ENCODE assay signal across 19 cellular contexts in genomic region chr4:182968917-182969650, GRCh38. TPM values are rescaled to one million over a fixed set of nuclear protein-coding genes. Genes with fewer than 3 reads are reported as not detected.
A peak's percentile ranks its signal among the peaks of the same experiment; 100 is the strongest.
DNase-seq lines count a peak whose midpoint lies in the region; ATAC-seq, FAIRE-seq and TF ChIP-seq lines count a peak whose summit lies in the region.
"Had no signal": no experiment of that assay in that cellular context is flagged by ENCODE, and none has a peak within 500 bp of the region (broad histone marks: within the 10 kb centered on the region; RNA-seq: fewer than 3 reads in every experiment).

No MANE protein-coding gene starts in this region.

- 32 to 39% (median 35%) methylated on average over 11 of the region's 11 CpGs for WGBS in ovary, 3 donors

- no peak overlapping the region for H3K9ac ChIP-seq in keratinocyte (ENCODE audit: control insufficient read depth, extremely low read depth, insufficient read depth, low read length)
- H3K9ac ChIP-seq: KMS-11 had no signal

- no peak for TF ChIP-seq CTCF in keratinocyte (optimal IDR thresholded peaks at IDR 0.05 in 1 of 3, IDR thresholded peaks at IDR 0.05 in 1 of 3, conservative IDR thresholded peaks at IDR 0.05 in 1 of 3; ENCODE audit: extremely low read depth in 1 of 3, insufficient read depth in 2 of 3, low read length in 3 of 3)
- TF ChIP-seq CTCF in ovary (IDR thresholded peaks at IDR 0.05), result no peak

- H3K9me1 ChIP-seq in keratinocyte (ENCODE audit: control insufficient read depth, extremely low read depth, insufficient read depth, low read length), result no peaks in the 10 kb centered on the region

- H3K4me3 ChIP-seq in keratinocyte (ENCODE audit: control insufficient read depth in 2 of 3, extremely low read depth in 1 of 3, insufficient read depth in 2 of 3, low read depth in 1 of 3, low read length in 3 of 3) (no peak overlapping the region), ovary (no peak overlapping the region)
- H3K4me3 ChIP-seq: ascending aorta, testis had no signal

- peaks cover 5% of the 10 kb centered on the region for H3K4me1 ChIP-seq in keratinocyte (ENCODE audit: control insufficient read depth, extremely low read depth, insufficient read depth, low read length)
- no peaks in the 10 kb centered on the region for H3K4me1 ChIP-seq in ovary (ENCODE audit: insufficient read depth)
- H3K4me1 ChIP-seq: ascending aorta, testis had no signal

- H3K36me3 Mint-ChIP-seq in activated T-helper 17 cell treated with anti-CD3 and anti-CD28 coated beads, Interleukin-2, amount 50 U/mL, for 72 hours (ENCODE audit: low read depth), result no peaks in the 10 kb centered on the region
- H3K36me3 Mint-ChIP-seq: CD14-positive monocyte had no signal

- dilution Hi-C loops in keratinocyte (cut with MboI; ENCODE audit: extremely low pct_ligation_motif_present, low sequenced_read_pairs), result no loop called here

- H3K36me3 ChIP-seq in keratinocyte (ENCODE audit: control insufficient read depth in 2 of 2, extremely low read depth in 1 of 2, insufficient read depth in 2 of 2, low read length in 2 of 2) (no peaks in the 10 kb centered on the region), ovary (no peaks in the 10 kb centered on the region)
- H3K36me3 ChIP-seq: ascending aorta, neutrophil had no signal

- intact Hi-C loops in ovary (cut with DNase I), result no loop called here

- DNase-seq in DMS153 (lab: John Stamatoyannopoulos, UW), result peak; percentile 7
- no peak for DNase-seq in DMS153 treated with DMSO at 0.1 percent for 48 hours (lab: John Stamatoyannopoulos, UW; ENCODE audit: unreplicated experiment)
- DNase-seq in keratinocyte (ENCODE audit: low read depth, low spot score), result no peak
- DNase-seq in ovary, result no peak
- DNase-seq: activated CD4-positive, alpha-beta T cell treated with anti-CD3 and anti-CD28 coated beads, Interleukin-2, amount 50 U/mL, for 4 hours; dermis blood vessel endothelial cell; EL; mesenchymal stem cell; NCI-H2107; testis had no signal

- H3K27me3 Mint-ChIP-seq in activated T-helper 17 cell treated with anti-CD3 and anti-CD28 coated beads, Interleukin-2, amount 50 U/mL, for 72 hours, result peaks cover 53% of the 10 kb centered on the region

- no peaks in the 10 kb centered on the region for H3K4me1 Mint-ChIP-seq in activated T-helper 17 cell treated with anti-CD3 and anti-CD28 coated beads, Interleukin-2, amount 50 U/mL, for 72 hours

- H3K79me2 ChIP-seq in keratinocyte (ENCODE audit: control insufficient read depth, insufficient read depth, low read length), result no peaks in the 10 kb centered on the region

- TF ChIP-seq EP300 in ovary (IDR thresholded peaks at IDR 0.05), result no peak

- peaks cover 5% of the 10 kb centered on the region for H3K9me3 Mint-ChIP-seq in activated T-helper 17 cell treated with anti-CD3 and anti-CD28 coated beads, Interleukin-2, amount 50 U/mL, for 72 hours

- H4K20me1 ChIP-seq in keratinocyte (ENCODE audit: control insufficient read depth, extremely low read depth, insufficient read depth, low read length), result no peaks in the 10 kb centered on the region

- peak overlapping the region; percentile 66 for H2AFZ ChIP-seq in keratinocyte (ENCODE audit: control insufficient read depth, low read length)

- H3K9me3 ChIP-seq in keratinocyte (ENCODE audit: control insufficient read depth, low read depth, low read length) (no peaks in the 10 kb centered on the region), ovary (no peaks in the 10 kb centered on the region)
- H3K9me3 ChIP-seq: ascending aorta, neutrophil, testis had no signal

- H3K27ac ChIP-seq in keratinocyte (ENCODE audit: control insufficient read depth, insufficient read depth, low read length) (no peak overlapping the region), ovary (no peak overlapping the region)
- H3K27ac ChIP-seq: 22Rv1, ascending aorta, KMS-11, neutrophil, testis had no signal

- FAIRE-seq in keratinocyte (lab: Jason Lieb, UNC), result peak; percentile 85

- no peak overlapping the region for H3K27ac Mint-ChIP-seq in activated T-helper 17 cell treated with anti-CD3 and anti-CD28 coated beads, Interleukin-2, amount 50 U/mL, for 72 hours

- peak overlapping the region; percentile 40 for H3K4me2 ChIP-seq in keratinocyte (ENCODE audit: control insufficient read depth, extremely low read depth, insufficient read depth, low read depth, low read length)
- H3K4me2 ChIP-seq: KMS-11 had no signal

- H3K4me3 Mint-ChIP-seq in activated T-helper 17 cell treated with anti-CD3 and anti-CD28 coated beads, Interleukin-2, amount 50 U/mL, for 72 hours, result no peak overlapping the region

- H3K27me3 ChIP-seq in keratinocyte (ENCODE audit: control insufficient read depth, extremely low read depth, insufficient read depth, low read length) (no peaks in the 10 kb centered on the region), ovary (no peaks in the 10 kb centered on the region)
- H3K27me3 ChIP-seq: ascending aorta, testis had no signal

- ATAC-seq in GM21576 (IDR thresholded peaks at IDR 0.05; ENCODE audit: unreplicated experiment), result peak; percentile 57
- peak; percentile 48 for ATAC-seq in HG03342 (IDR thresholded peaks at IDR 0.05; ENCODE audit: unreplicated experiment)
- no peak for ATAC-seq in GM21447 (IDR thresholded peaks at IDR 0.05; ENCODE audit: unreplicated experiment)
- ATAC-seq in activated T-helper 17 cell treated with anti-CD3 and anti-CD28 coated beads, Interleukin-2, amount 50 U/mL, for 72 hours (replicated peaks), result no peak

- no peak for TF ChIP-seq POLR2A in ovary (IDR thresholded peaks at IDR 0.05)

RNA-seq across cellular contexts. Expression of gene DCTD, which starts 51.9 kb away (rescaled TPM):
- polyA plus RNA-seq in keratinocyte (66.6 to 121 TPM (median 119 TPM) in 3 replicates), ovary (100 to 1,000 TPM in 1 of 2 donors, 10 to 100 TPM in 1; 69.5 to 272 TPM)
- 63.0 TPM for polyA plus RNA-seq in keratinocyte (2011; ENCODE audit: low read depth)
- 94.6 and 123 TPM in 2 replicates for polyA plus RNA-seq in keratinocyte (2011; cell fraction: cytosol; rRNA removed)
- polyA plus RNA-seq in keratinocyte (2011; cell fraction: nucleus; rRNA removed), result 111 and 133 TPM in 2 replicates
- 69.9 and 99.2 TPM in 2 replicates for polyA plus RNA-seq in keratinocyte (2012; ENCODE audit: low replicate concordance)
- polyA minus RNA-seq in keratinocyte, result 42.6 to 74.4 TPM (median 51.3 TPM) in 3 replicates
- 47.0 TPM for polyA minus RNA-seq in keratinocyte (2011; cell fraction: cytosol; rRNA and poly(A)+ RNA removed)
- 27.1 and 37.8 TPM in 2 replicates for polyA minus RNA-seq in keratinocyte (2011; cell fraction: nucleus; rRNA and poly(A)+ RNA removed)
- 10 to 100 TPM; 34.1 to 99.3 (median 91.6) TPM for total RNA-seq in ovary
- 100 to 1,000 TPM in 1 of 2 donors, 10 to 100 TPM in 1; 81.0 to 125 TPM for total RNA-seq in activated T-helper 17 cell treated with anti-CD3 and anti-CD28 coated beads, Interleukin-2, amount 50 U/mL, for 72 hours

Comparison
In these comparisons a context has a peak if more than half of its experiments do, and no peak if none do; other contexts are left out.
1. ATAC-seq: peak in GM21576 (single experiment) and HG03342 (single experiment); none in GM21447 (single experiment) and activated T-helper 17 cell treated with anti-CD3 and anti-CD28 coated beads, Interleukin-2, amount 50 U/mL, for 72 hours (single experiment).